ENCODE assay signal across 18 cellular contexts in the genomic region with DNA sequence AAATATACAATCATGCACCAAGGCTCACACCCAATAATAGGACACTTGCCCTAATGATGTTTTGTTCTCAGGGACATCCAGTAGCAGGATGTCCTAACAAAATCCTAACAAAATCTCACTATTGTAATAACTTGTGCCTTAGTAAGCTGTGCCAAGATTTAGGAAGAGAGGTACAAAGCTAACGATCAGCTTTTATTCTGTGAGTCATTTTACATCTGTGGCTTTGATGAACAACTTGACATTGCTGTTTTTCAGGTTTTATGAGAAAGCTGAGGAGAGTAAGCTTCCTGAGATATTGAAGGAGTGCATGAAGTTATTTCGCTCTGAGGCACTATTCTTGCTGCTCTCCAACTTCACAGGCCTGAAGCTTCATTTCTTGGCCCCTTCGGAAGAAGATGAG.
"Had no signal": no experiment of that assay in that cellular context is flagged by ENCODE, and none has a peak within 500 bp of the region (broad histone marks: within the 10 kb centered on the region; RNA-seq: fewer than 3 reads in every experiment).

No MANE protein-coding gene starts in this region.

- ATAC-seq: activated CD4-positive, CD25-positive, alpha-beta regulatory T cell treated with anti-CD3 and anti-CD28 coated beads, Interleukin-2, amount 50 U/mL, for 24 hours; heart right ventricle; left colon; right cardiac atrium; upper lobe of right lung had no signal

- H3K27ac Mint-ChIP-seq: stimulated activated naive CD8-positive, alpha-beta T cell treated with anti-CD3 and anti-CD28 coated beads, Interleukin-15, Interleukin-2, amounts not matched to agents 100 ng/mL and 50 ng/mL, for 24 hours; T-helper 2 cell treated with Interferon-gamma antibody and Interleukin-4, amounts not matched to agents 5 μg/mL and 100 μg/mL, for 36 hours had no signal

- FAIRE-seq: endometrium, frontal cortex had no signal

- H3K27me3 ChIP-seq: ascending aorta, cardiac muscle cell, colonic mucosa, heart right ventricle, suprapubic skin, upper lobe of right lung had no signal

- H3K4me1 Mint-ChIP-seq: neural crest cell had no signal

- H3K27ac ChIP-seq: ascending aorta, cardiac muscle cell, colonic mucosa, heart right ventricle, prostate gland, skin epidermis, suprapubic skin, upper lobe of right lung had no signal

- H3K4me3 Mint-ChIP-seq: neural crest cell; stimulated activated naive CD8-positive, alpha-beta T cell treated with anti-CD3 and anti-CD28 coated beads, Interleukin-15, Interleukin-2, amounts not matched to agents 100 ng/mL and 50 ng/mL, for 24 hours; T-helper 2 cell treated with Interferon-gamma antibody and Interleukin-4, amounts not matched to agents 5 μg/mL and 100 μg/mL, for 36 hours had no signal

- H3K4me3 ChIP-seq: ascending aorta, cardiac muscle cell, colonic mucosa, heart right ventricle, lung, prostate gland, skin epidermis, suprapubic skin, upper lobe of right lung had no signal

- H3K9me3 Mint-ChIP-seq: neural crest cell; stimulated activated naive CD8-positive, alpha-beta T cell treated with anti-CD3 and anti-CD28 coated beads, Interleukin-15, Interleukin-2, amounts not matched to agents 100 ng/mL and 50 ng/mL, for 24 hours; T-helper 2 cell treated with Interferon-gamma antibody and Interleukin-4, amounts not matched to agents 5 μg/mL and 100 μg/mL, for 36 hours had no signal

- DNase-seq: activated CD4-positive, alpha-beta T cell treated with anti-CD3 and anti-CD28 coated beads, Interleukin-2, amount 50 U/mL, for 48 hours; colonic mucosa; heart right ventricle; left colon; right cardiac atrium; upper lobe of right lung had no signal

- H3K4me1 ChIP-seq: ascending aorta, colonic mucosa, heart right ventricle, prostate gland, upper lobe of right lung had no signal

- H3K27me3 Mint-ChIP-seq: stimulated activated naive CD8-positive, alpha-beta T cell treated with anti-CD3 and anti-CD28 coated beads, Interleukin-15, Interleukin-2, amounts not matched to agents 100 ng/mL and 50 ng/mL, for 24 hours had no signal

- H3K9me3 ChIP-seq: ascending aorta, colonic mucosa, heart right ventricle, prostate gland, suprapubic skin, upper lobe of right lung had no signal
